ENCODE assay signal across 31 cellular contexts in genomic region chr2:54853635-54854034, GRCh38.
"Had no signal": no experiment of that assay in that cellular context is flagged by ENCODE, and none has a peak within 500 bp of the region (broad histone marks: within the 10 kb centered on the region; RNA-seq: fewer than 3 reads in every experiment).

No MANE protein-coding gene starts in this region.

- H3K4me1 ChIP-seq: ascending aorta, body of pancreas, breast epithelium had no signal

- H3K36me3 ChIP-seq: adrenal gland, ascending aorta, brain microvascular endothelial cell, breast epithelium, cardiac muscle cell had no signal

- H3K4me3 ChIP-seq: adrenal gland, ascending aorta, body of pancreas, breast epithelium, cardiac muscle cell had no signal

- H3K27me3 ChIP-seq: adrenal gland, ascending aorta, body of pancreas, brain microvascular endothelial cell, breast epithelium, cardiac muscle cell had no signal

- DNase-seq: activated effector memory CD4-positive, alpha-beta T cell treated with anti-CD3 and anti-CD28 coated beads, Interleukin-2, amount 50 U/mL, for 16 hours; activated effector memory CD4-positive, alpha-beta T cell treated with Interleukin-2 at 50 U/mL for 16 hours; activated gamma-delta T cell; activated gamma-delta T cell treated with Interleukin-2 at 50 U/mL for 16 hours; activated naive CD4-positive, alpha-beta T cell; activated naive CD4-positive, alpha-beta T cell treated with anti-CD3 and anti-CD28 coated beads for 36 hours; activated naive CD4-positive, alpha-beta T cell treated with anti-CD3 and anti-CD28 coated beads, Interleukin-2, amount 10 ng/mL, durations not matched to agents 7 days and 5 days; activated naive CD4-positive, alpha-beta T cell treated with anti-CD3 and anti-CD28 coated beads, Interleukin-2, amount 50 U/mL, for 16 hours; activated naive CD4-positive, alpha-beta T cell treated with Interleukin-2 at 50 U/mL for 16 hours; activated naive CD8-positive, alpha-beta T cell treated with anti-CD3 and anti-CD28 coated beads for 36 hours; activated naive CD8-positive, alpha-beta T cell treated with anti-CD3 and anti-CD28 coated beads, Interleukin-2, amount 10 ng/mL, durations not matched to agents 7 days and 5 days; activated naive CD8-positive, alpha-beta T cell treated with anti-CD3 and anti-CD28 coated beads, Interleukin-2, amount 50 U/mL, for 24 hours; activated T-cell treated with anti-CD3 and anti-CD28 coated beads, Interleukin-2, amount 50 U/mL, for 1 hour; activated T-cell treated with anti-CD3 and anti-CD28 coated beads, Interleukin-2, amount 50 U/mL, for 24 hours; activated T-cell treated with anti-CD3 and anti-CD28 coated beads, Interleukin-2, amount 50 U/mL, for 4 hours; activated T-cell treated with anti-CD3 and anti-CD28 coated beads, Interleukin-2, amount 50 U/mL, for 48 hours; activated T-cell treated with anti-CD3 and anti-CD28 coated beads, Interleukin-2, amount 50 U/mL, for 72 hours; adrenal gland; amygdala; anterior cingulate cortex; aorta; body of pancreas; brain microvascular endothelial cell; caudate nucleus; central memory CD4-positive, alpha-beta T cell; cerebellar nuclear complex had no signal

- ATAC-seq: activated naive CD4-positive, alpha-beta T cell treated with anti-CD3 and anti-CD28 coated beads, Interleukin-2, amount 50 U/mL, for 72 hours; activated naive CD8-positive, alpha-beta T cell treated with anti-CD3 and anti-CD28 coated beads, Interleukin-2, amount 50 U/mL, for 24 hours; activated T-cell treated with anti-CD3 and anti-CD28 coated beads, Interleukin-2, amount 50 U/mL, for 4 hours; activated T-cell treated with anti-CD3 and anti-CD28 coated beads, Interleukin-2, amount 50 U/mL, for 72 hours; activated T-helper 17 cell treated with anti-CD3 and anti-CD28 coated beads, Interleukin-2, amount 50 U/mL, for 72 hours; body of pancreas had no signal

- H3K27ac ChIP-seq: adrenal gland, ascending aorta, body of pancreas, brain microvascular endothelial cell, breast epithelium, cardiac muscle cell had no signal

- H3K9me3 ChIP-seq: adrenal gland, ascending aorta, body of pancreas, breast epithelium had no signal
